17 cellular contexts compared by ENCODE assay signal in the genomic region with DNA sequence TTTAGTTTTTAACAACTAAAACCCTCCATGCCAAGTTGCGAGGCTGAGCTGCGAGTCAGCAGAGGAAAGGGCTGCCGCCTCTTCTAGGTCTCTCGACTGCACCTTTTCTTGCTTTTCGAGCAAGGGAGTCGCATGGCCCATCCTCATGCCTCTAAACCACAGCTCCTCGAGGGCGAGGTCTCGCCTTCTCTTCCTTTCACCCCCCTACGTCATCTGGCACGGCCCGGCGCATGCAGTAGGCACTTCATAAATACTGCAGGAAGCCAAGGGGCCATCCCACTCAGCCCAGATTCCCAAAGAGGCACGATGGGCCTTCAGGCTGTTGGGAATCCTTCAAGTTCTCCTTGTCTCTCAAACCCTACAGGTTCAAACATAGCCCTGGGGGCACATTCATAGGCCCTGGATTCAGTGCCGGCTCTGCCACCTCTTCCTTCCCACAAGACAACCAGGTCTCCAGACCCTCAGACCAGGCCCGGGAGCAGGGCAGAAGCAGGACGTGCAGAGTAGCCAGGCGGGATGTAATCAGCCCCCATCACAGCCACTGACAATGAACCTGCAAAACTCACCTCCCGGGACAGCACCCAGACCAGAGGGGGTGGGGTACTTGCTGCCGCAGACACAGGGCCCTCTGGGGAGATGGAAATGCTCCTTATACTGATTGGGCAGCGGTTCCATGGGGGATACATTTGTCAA. TPM values are rescaled to one million over a fixed set of nuclear protein-coding genes. Genes with fewer than 3 reads are reported as not detected.
A peak's percentile ranks its signal among the peaks of the same experiment; 100 is the strongest.
DNase-seq lines count a peak whose midpoint lies in the region; ATAC-seq, FAIRE-seq and TF ChIP-seq lines count a peak whose summit lies in the region.
"Had no signal": no experiment of that assay in that cellular context is flagged by ENCODE, and none has a peak within 500 bp of the region (broad histone marks: within the 10 kb centered on the region; RNA-seq: fewer than 3 reads in every experiment).

No MANE protein-coding gene starts in this region.

- TF ChIP-seq CTCF in SK-N-SH (IDR thresholded peaks at IDR 0.05) (no peak), H1 (IDR thresholded peaks at IDR 0.05; ENCODE audit: control extremely low read depth in 1 of 3, insufficient read depth in 1 of 3, low read depth in 1 of 3, low read length in 3 of 3) (no peak), osteoblast (IDR thresholded peaks at IDR 0.05; ENCODE audit: extremely low read depth, low read depth, low read length) (no peak), vagina (IDR thresholded peaks at IDR 0.05) (no peak)

- H3K27ac ChIP-seq in SK-N-SH (ENCODE audit: low read depth in 2 of 2, low read length in 1 of 2) (no peak overlapping the region; a peak in 1 of 4 replicates), H1 (ENCODE audit: low read depth, low read length) (no peak overlapping the region), osteoblast (ENCODE audit: low read depth, low read length) (no peak overlapping the region), vagina (peak overlapping the region; percentile 81)
- H3K27ac ChIP-seq: 22Rv1, BLaER1 had no signal

- TF ChIP-seq RAD21 in SK-N-SH (IDR thresholded peaks at IDR 0.05; ENCODE audit: low read length) (no peak), H1 (IDR thresholded peaks at IDR 0.05 in 1 of 2, conservative IDR thresholded peaks at IDR 0.05 in 1 of 2; ENCODE audit: low read depth in 2 of 2, low read length in 2 of 2) (no peak)

- H3K9ac ChIP-seq in SK-N-SH (no peak overlapping the region), H1 (replicated peaks in 1 of 4; ENCODE audit: extremely low read depth in 1 of 4, low read depth in 3 of 4, low read length in 3 of 4) (no peak overlapping the region)
- H3K9ac ChIP-seq: BLaER1 had no signal

- no peak overlapping the region for H3K23ac ChIP-seq in H1 (ENCODE audit: insufficient read length)

- no peak overlapping the region for H2BK15ac ChIP-seq in H1 (ENCODE audit: low read length)

- H3K9me3 ChIP-seq in SK-N-SH: no peaks in the 10 kb centered on the region
- H3K9me3 ChIP-seq in H1 (ENCODE audit: insufficient read depth in 2 of 2, low read depth in 1 of 2, low read length in 1 of 2): no peaks in the 10 kb centered on the region
- no peaks in the 10 kb centered on the region for H3K9me3 ChIP-seq in osteoblast (ENCODE audit: low read depth, low read length)
- H3K9me3 ChIP-seq in vagina: no peaks in the 10 kb centered on the region
- H3K9me3 ChIP-seq: BLaER1 had no signal

- H3K4ac ChIP-seq in H1 (replicated peaks; ENCODE audit: insufficient read length, low read depth, low read length): no peak overlapping the region

- H4K91ac ChIP-seq in H1 (replicated peaks; ENCODE audit: insufficient read length, low read length): no peak overlapping the region

- peak; percentile 32 for DNase-seq in SK-N-SH
- DNase-seq in H1 (ENCODE audit: low read depth in 1 of 2, low spot score in 2 of 2): peak in 1 of 2 experiments; percentile 45
- peak; percentile 50 for DNase-seq in osteoblast (ENCODE audit: insufficient read length, low spot score, missing footprints)
- DNase-seq in vagina (ENCODE audit: extremely low spot score in 2 of 2): peak in 1 of 2 donors; percentile 83
- DNase-seq in glomerular visceral epithelial cell (ENCODE audit: extremely low spot score): no peak
- no peak for DNase-seq in NCI-H2081 treated with DMSO at 0.1 percent for 48 hours (lab: John Stamatoyannopoulos, UW)
- DNase-seq: DMS53, HCEC 1CT, NCI-H1417 treated with DMSO at 0.1 percent for 48 hours, NCI-H2029, NCI-H510A treated with DMSO at 0.1 percent for 48 hours, RPMI8226 had no signal

- POLR2A ChIA-PET in SK-N-SH (lab: Yijun Ruan, JAX): no interaction called here
- POLR2A ChIA-PET in H1 (lab: Charles Lee; ENCODE audit: partially characterized antibody): no interaction called here

- no peaks in the 10 kb centered on the region for H3K36me3 ChIP-seq in SK-N-SH (replicated peaks in 1 of 2; ENCODE audit: control insufficient read depth in 1 of 2, insufficient read depth in 2 of 2, low read length in 1 of 2)
- H3K36me3 ChIP-seq in H1 (ENCODE audit: control insufficient read depth in 2 of 4, insufficient read depth in 4 of 4, low read length in 3 of 4): no peaks in the 10 kb centered on the region; a peak in 1 of 8 replicates
- no peaks in the 10 kb centered on the region for H3K36me3 ChIP-seq in osteoblast (ENCODE audit: insufficient read depth, low read length)
- H3K36me3 ChIP-seq in vagina: no peaks in the 10 kb centered on the region
- H3K36me3 ChIP-seq: BLaER1 had no signal

- H4K8ac ChIP-seq in H1 (ENCODE audit: extremely low read depth, insufficient read depth, low read length): peak overlapping the region; percentile 31; the same call in 1 of the 2 replicates

- no peak for TF ChIP-seq POLR2A in H1 (IDR thresholded peaks at IDR 0.05; ENCODE audit: control extremely low read depth in 1 of 2, low read depth in 2 of 2, low read length in 2 of 2)
- TF ChIP-seq POLR2A in vagina (IDR thresholded peaks at IDR 0.05): no peak

- no peaks in the 10 kb centered on the region for H3K9me2 ChIP-seq in SK-N-SH

- no peaks in the 10 kb centered on the region for H3K79me1 ChIP-seq in H1 (ENCODE audit: low read depth, low read length)

- CTCF ChIA-PET in SK-N-SH (lab: Yijun Ruan, JAX) (interaction anchor here (0.7 to 1.0 kb wide), 2 partner anchors 26 to 42 kb away, joined by 3 to 4 read pairs; partner anchors contain the start of gene GGACT), H1 (lab: Charles Lee; ENCODE audit: partially characterized antibody) (interaction anchor here (1.7 kb wide), 2 partner anchors 27 to 46 kb away, joined by 3 to 4 read pairs; no protein-coding TSS in a partner anchor)

- 98% methylated on average over 21 of the region's 21 CpGs for WGBS in SK-N-SH (ENCODE audit: low lambda C conversion rate)
- WGBS in H1 (ENCODE audit: extremely low coverage in 1 of 2, insufficient coverage in 1 of 2, insufficient read length in 1 of 2, insufficient replicate concordance in 2 of 2, low coverage in 1 of 2, low lambda C conversion rate in 2 of 2, missing lambda C conversion rate in 1 of 2), 2 experiments: 90% methylated on average over 18 of the region's 21 CpGs; no CpG with 5 or more reads in 1 of the 2 experiments

- H3K4me3 ChIP-seq in SK-N-SH (ENCODE audit: low read depth in 2 of 2, low read length in 1 of 2): no peak overlapping the region
- H3K4me3 ChIP-seq in H1 (ENCODE audit: extremely low read depth in 1 of 4, insufficient read depth in 2 of 4, low read depth in 3 of 4, low read length in 4 of 4): no peak overlapping the region
- no peak overlapping the region for H3K4me3 ChIP-seq in osteoblast (ENCODE audit: insufficient read depth, low read length)
- no peak overlapping the region for H3K4me3 ChIP-seq in vagina
- H3K4me3 ChIP-seq: BLaER1, GM12878 had no signal

- no peaks in the 10 kb centered on the region for H3K79me2 ChIP-seq in SK-N-SH (ENCODE audit: insufficient read depth)
- H3K79me2 ChIP-seq in H1 (ENCODE audit: control insufficient read depth in 1 of 2, insufficient read depth in 2 of 2, low read length in 2 of 2): no peaks in the 10 kb centered on the region
- no peaks in the 10 kb centered on the region for H3K79me2 ChIP-seq in osteoblast (ENCODE audit: insufficient read depth, low read length)

- no peak overlapping the region for H2BK12ac ChIP-seq in H1 (ENCODE audit: low read depth, low read length)

- H4K20me1 ChIP-seq in SK-N-SH (ENCODE audit: insufficient read depth) (no peaks in the 10 kb centered on the region), H1 (replicated peaks in 1 of 2; ENCODE audit: control insufficient read depth in 1 of 2, insufficient read depth in 2 of 2, low read length in 2 of 2) (no peaks in the 10 kb centered on the region), osteoblast (ENCODE audit: insufficient read depth, low read length) (no peaks in the 10 kb centered on the region)
- H4K20me1 ChIP-seq: BLaER1 had no signal

- no peaks in the 10 kb centered on the region for H3F3A ChIP-seq in SK-N-SH (replicated peaks; ENCODE audit: insufficient read depth)

- TF ChIP-seq EP300 in SK-N-SH (IDR thresholded peaks at IDR 0.05; ENCODE audit: borderline replicate concordance in 1 of 2, low read depth in 1 of 2, low read length in 1 of 2): no peak
- TF ChIP-seq EP300 in H1 (IDR thresholded peaks at IDR 0.05; ENCODE audit: borderline replicate concordance in 1 of 2, low read depth in 2 of 2, low read length in 2 of 2): no peak

- no peak for ATAC-seq in SK-N-SH treated with all-trans-retinoic acid at 6 μM for 48 hours
- ATAC-seq in HG03039 (IDR thresholded peaks at IDR 0.05; ENCODE audit: unreplicated experiment): no peak
- ATAC-seq: GM12878 had no signal

- H3K4me2 ChIP-seq in SK-N-SH (no peak overlapping the region), H1 (ENCODE audit: insufficient read depth in 1 of 2, low read depth in 2 of 2, low read length in 2 of 2) (no peak overlapping the region), osteoblast (ENCODE audit: insufficient read depth, low read length) (no peak overlapping the region)
- H3K4me2 ChIP-seq: BLaER1 had no signal

- H2AFZ ChIP-seq in SK-N-SH (ENCODE audit: low read depth): no peak overlapping the region
- no peak overlapping the region for H2AFZ ChIP-seq in H1 (ENCODE audit: low read length)
- no peak overlapping the region for H2AFZ ChIP-seq in osteoblast (ENCODE audit: low read length)

- intact Hi-C loops in vagina (cut with DNase I): no loop called here

- H3K56ac ChIP-seq in H1 (replicated peaks; ENCODE audit: insufficient read length, low read depth, low read length): no peak overlapping the region

- H3K23me2 ChIP-seq in H1 (ENCODE audit: low read depth, low read length): no peaks in the 10 kb centered on the region; the same call in 1 of the 2 replicates

- H4K5ac ChIP-seq in H1 (ENCODE audit: insufficient read length, low read depth, low read length): no peak overlapping the region

- H3K27me3 ChIP-seq in SK-N-SH (ENCODE audit: insufficient read depth) (no peaks in the 10 kb centered on the region), H1 (replicated peaks in 1 of 4; ENCODE audit: control insufficient read depth in 3 of 4, extremely low read depth in 1 of 4, insufficient read depth in 3 of 4, low read length in 3 of 4) (no peaks in the 10 kb centered on the region; a peak in 1 of 7 replicates), osteoblast (ENCODE audit: insufficient read depth, low read length) (no peaks in the 10 kb centered on the region), vagina (no peaks in the 10 kb centered on the region)
- H3K27me3 ChIP-seq: BLaER1 had no signal

- H2AK5ac ChIP-seq in H1 (ENCODE audit: low read depth, low read length): no peak overlapping the region

- H2BK5ac ChIP-seq in H1 (ENCODE audit: low read depth, low read length): no peak overlapping the region; the same call in 1 of the 2 replicates

- H3K18ac ChIP-seq in H1 (ENCODE audit: extremely low read depth, low read length): no peak overlapping the region; the same call in 1 of the 2 replicates

- no peak overlapping the region for H2BK120ac ChIP-seq in H1 (replicated peaks; ENCODE audit: low read depth, low read length)

- FAIRE-seq in H1 (lab: Jason Lieb, UNC): no peak
- FAIRE-seq: GM12878 had no signal

- H3K4me1 ChIP-seq in SK-N-SH (ENCODE audit: control insufficient read depth in 1 of 2, insufficient read depth in 2 of 2, low read depth in 1 of 2, low read length in 1 of 2) (peaks cover 0 to 25% of the 10 kb centered on the region in 2 experiments; a peak in 2 of 4 replicates), H1 (replicated peaks in 1 of 4; ENCODE audit: control insufficient read depth in 3 of 4, insufficient read depth in 4 of 4, low read length in 3 of 4) (peaks cover 0 to 3% (median 0%) of the 10 kb centered on the region in 4 experiments; a peak in 5 of 7 replicates), osteoblast (ENCODE audit: insufficient read depth, low read length) (no peaks in the 10 kb centered on the region), vagina (peaks cover 68% of the 10 kb centered on the region)

- H2BK20ac ChIP-seq in H1 (ENCODE audit: low read length): no peak overlapping the region

- H3K14ac ChIP-seq in H1 (ENCODE audit: insufficient read length): no peak overlapping the region

RNA-seq across cellular contexts. Expression of gene GGACT, which starts 41.7 kb away (rescaled TPM):
- polyA plus RNA-seq in SK-N-SH (2012; rRNA removed) (5.4 and 7.1 TPM in 2 replicates), H1 (2011; rRNA removed) (1.1 TPM in 2 replicates)
- 6.2 and 6.9 TPM in 2 replicates for polyA plus RNA-seq in SK-N-SH (2012; cell fraction: cytosol; rRNA removed)
- 3.9 and 4.1 TPM in 2 replicates for polyA plus RNA-seq in SK-N-SH (2012; cell fraction: nucleus; rRNA removed)
- 0.77 and 1.5 TPM in 2 replicates for total RNA-seq in H1 (2021; fragmentation: NEBNext Ultra II Directional; extraction: Animal tissue kit (Norgen Biotek cat#: 25700))
- polyA plus RNA-seq in H1 (2011; cell fraction: cytosol; rRNA removed): 0.89 TPM
- polyA plus RNA-seq in H1 (2011; cell fraction: nucleus; rRNA removed): 0.63 TPM
- 1.1 to 2.6 TPM (median 1.7 TPM) in 4 replicates for polyA plus RNA-seq in H1 (2012, experiment 1 of 2)
- polyA plus RNA-seq in H1 (2012, experiment 2 of 2): 2.7 TPM
- polyA plus RNA-seq in H1 (2013, experiment 1 of 2): 1.1 TPM
- 1.1 TPM for polyA plus RNA-seq in H1 (2013, experiment 2 of 2)
- polyA minus RNA-seq in H1 (2011; rRNA and poly(A)+ RNA removed): 0.35 and 1.00 TPM in 2 replicates
- polyA minus RNA-seq in H1 (2011; cell fraction: cytosol; rRNA and poly(A)+ RNA removed): not detected
- 1.00 TPM for polyA minus RNA-seq in H1 (2011; cell fraction: nucleus; rRNA and poly(A)+ RNA removed)
- total RNA-seq in osteoblast (7.1 and 7.6 TPM in 2 replicates), vagina (4.7 TPM)

Comparison
In these comparisons a context has a peak if more than half of its experiments do, and no peak if none do; other contexts are left out.
1. DNase-seq: peak in SK-N-SH (single experiment) and osteoblast (single experiment); none in glomerular visceral epithelial cell (single experiment) and NCI-H2081 treated with DMSO at 0.1 percent for 48 hours (single experiment).